Comparison of ENCODE assay signal across 9 cellular contexts in genomic region chr3:184345678-184346144, GRCh38. TPM values are rescaled to one million over a fixed set of nuclear protein-coding genes. Genes with fewer than 3 reads are reported as not detected.
DNase-seq lines count a peak whose midpoint lies in the region; ATAC-seq and TF ChIP-seq lines count a peak whose summit lies in the region.
"Had no signal": no experiment of that assay in that cellular context is flagged by ENCODE, and none has a peak within 500 bp of the region (broad histone marks: within the 10 kb centered on the region; RNA-seq: fewer than 3 reads in every experiment).

No MANE protein-coding gene starts in this region.

- peak overlapping the region in 28 of 59 donors; percentile 1 to 45 (median 22) for H3K4me3 ChIP-seq in dorsolateral prefrontal cortex

- no peak for TF ChIP-seq CTCF in GM10248 (IDR thresholded peaks at IDR 0.05; ENCODE audit: control extremely low read depth, extremely low read depth, low read depth, missing control alignments)
- peak; percentile 28 to 83 (median 71) for TF ChIP-seq CTCF in dorsolateral prefrontal cortex (IDR thresholded peaks at IDR 0.05 in 54 of 56, conservative IDR thresholded peaks at IDR 0.05 in 2 of 56; ENCODE audit: low read depth in 1 of 56, partially characterized antibody in 56 of 56)

- POLR2A ChIA-PET in GM10248 (lab: Yijun Ruan, JAX) = no interaction called here

- ATAC-seq in HG02571 (IDR thresholded peaks at IDR 0.05; ENCODE audit: unreplicated experiment) (no peak), GM18861 (IDR thresholded peaks at IDR 0.05; ENCODE audit: unreplicated experiment) (no peak)

- CTCF ChIA-PET in GM10248 (lab: Yijun Ruan, JAX) = interaction anchor here (1.1 to 1.5 kb wide), 3 partner anchors 8 to 21 kb away, joined by 3 to 10 read pairs (median 4); partner anchors contain the start of gene FAM131A

- peak; percentile 40 for DNase-seq in GM10248 (ENCODE audit: extremely low spot score)
- peak; percentile 57 for DNase-seq in LHCN-M2 (ENCODE audit: low read depth)
- DNase-seq in RPMI8226 = peak; percentile 85
- DNase-seq in dorsolateral prefrontal cortex = peak; percentile 72 to 95 (median 90)
- peak; percentile 70 to 76 for DNase-seq in lung microvascular endothelial cell (ENCODE audit: low read depth in 2 of 2)
- DNase-seq in NCI-H1092 treated with DMSO at 0.1 percent for 48 hours (lab: John Stamatoyannopoulos, UW) = no peak
- DNase-seq: activated T-cell treated with anti-CD3 and anti-CD28 coated beads, Interleukin-2, amount 50 U/mL, for 72 hours had no signal

- H3K27me3 ChIP-seq in dorsolateral prefrontal cortex = no peaks in the 10 kb centered on the region

- intact Hi-C loops in dorsolateral prefrontal cortex (cut with DNase I) = no loop called here

- peak overlapping the region; percentile 58 to 98 (median 92) for H3K27ac ChIP-seq in dorsolateral prefrontal cortex

RNA-seq across cellular contexts. Expression of gene FAM131A, which starts 8.3 kb away (rescaled TPM):
- total RNA-seq in LHCN-M2 (2014; rRNA removed) = 7.1 and 7.6 TPM in 2 replicates
- polyA plus RNA-seq in LHCN-M2 (2012) = 4.5 TPM
- 100 to 1,000 TPM in 106 of 120 experiments, 10 to 100 TPM in 14; 76.8 to 195 (median 128) TPM for total RNA-seq in dorsolateral prefrontal cortex
- 19.0 and 39.9 TPM in 2 replicates for total RNA-seq in lung microvascular endothelial cell

RNA-seq across cellular contexts. Expression of gene CLCN2, which starts 15.7 kb away (rescaled TPM):
- total RNA-seq in LHCN-M2 (2014; rRNA removed) (4.4 and 5.9 TPM in 2 replicates), dorsolateral prefrontal cortex (10 to 100 TPM; 11.7 to 50.5 (median 26.1) TPM), lung microvascular endothelial cell (1.5 and 1.8 TPM in 2 replicates)
- 1.5 TPM for polyA plus RNA-seq in LHCN-M2 (2012)

RNA-seq across cellular contexts. Expression of gene POLR2H, which starts 15.8 kb away (rescaled TPM):
- total RNA-seq in LHCN-M2 (2014; rRNA removed) (106 and 116 TPM in 2 replicates), dorsolateral prefrontal cortex (10 to 100 TPM; 27.9 to 64.8 (median 47.7) TPM), lung microvascular endothelial cell (65.8 and 97.8 TPM in 2 replicates)
- 70.7 TPM for polyA plus RNA-seq in LHCN-M2 (2012)

RNA-seq across cellular contexts. Expression of gene EIF4G1, which starts 31.3 kb away (rescaled TPM):
- 302 and 321 TPM in 2 replicates for total RNA-seq in LHCN-M2 (2014; rRNA removed)
- 221 TPM for polyA plus RNA-seq in LHCN-M2 (2012)
- 100 to 1,000 TPM; 152 to 287 (median 190) TPM for total RNA-seq in dorsolateral prefrontal cortex
- total RNA-seq in lung microvascular endothelial cell = 200 and 237 TPM in 2 replicates

RNA-seq across cellular contexts. Expression of gene THPO, which starts 32.3 kb away (rescaled TPM):
- total RNA-seq in LHCN-M2 (2014; rRNA removed) (not detected in 2 replicates), dorsolateral prefrontal cortex (10 to 100 TPM in 1 of 120 experiments, 1 to 10 TPM in 118, under 1 TPM in 1; 0.95 to 11.7 (median 3.5) TPM), lung microvascular endothelial cell (not detected in 2 replicates)
- not detected for polyA plus RNA-seq in LHCN-M2 (2012)
- total RNA-seq: activated T-cell treated with anti-CD3 and anti-CD28 coated beads, Interleukin-2, amount 50 U/mL, for 72 hours had no signal
